Comparison of ENCODE assay signal across 23 cellular contexts in the genomic region with DNA sequence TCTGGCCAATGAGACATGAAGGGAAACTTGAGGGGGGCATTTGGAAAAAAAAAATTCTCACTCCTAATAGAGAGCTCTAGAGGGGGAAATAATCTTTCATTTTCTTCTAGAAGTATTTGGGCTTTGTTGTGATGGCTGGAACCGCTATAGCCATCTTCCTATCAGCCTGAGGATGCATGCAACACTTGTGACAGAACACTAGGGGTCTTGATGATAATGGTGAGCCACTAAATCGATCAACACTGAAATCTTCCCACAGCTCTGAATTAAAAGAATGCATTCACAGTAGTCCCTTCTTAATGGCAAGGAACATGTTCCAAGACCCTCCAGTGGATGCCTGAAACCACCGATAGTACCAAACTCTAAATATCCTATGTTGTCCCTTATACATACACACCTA.
DNase-seq lines count a peak whose midpoint lies in the region; ATAC-seq and TF ChIP-seq lines count a peak whose summit lies in the region.
"Had no signal": no experiment of that assay in that cellular context is flagged by ENCODE, and none has a peak within 500 bp of the region (broad histone marks: within the 10 kb centered on the region; RNA-seq: fewer than 3 reads in every experiment).

No MANE protein-coding gene starts in this region.

- CTCF ChIA-PET in WTC11 (lab: Charles Lee) = interaction anchor here (1.0 to 1.7 kb wide), 3 partner anchors 13 to 303 kb away, joined by 3 to 6 read pairs (median 4); no protein-coding TSS in a partner anchor

- TF ChIP-seq POLR2A in transverse colon (IDR thresholded peaks at IDR 0.05) = no peak

- no peak overlapping the region for H3K27ac ChIP-seq in transverse colon
- H3K27ac ChIP-seq: heart left ventricle, prostate gland, SK-N-MC, tibial artery had no signal

- H3K27ac Mint-ChIP-seq in HFFc6 (no peak overlapping the region), WTC11 (no peak overlapping the region), type B pancreatic cell (no peak overlapping the region)
- H3K27ac Mint-ChIP-seq: activated T-cell treated with anti-CD3 and anti-CD28 coated beads, Interleukin-2, amount 50 U/mL, for 24 hours; B cell; brain; stimulated activated naive CD8-positive, alpha-beta T cell treated with anti-CD3 and anti-CD28 coated beads, Interleukin-15, amount 100 ng/mL, for 72 hours; T-helper 17 cell had no signal

- no peaks in the 10 kb centered on the region for H3K4me1 ChIP-seq in transverse colon
- H3K4me1 ChIP-seq: heart left ventricle, prostate gland, tibial artery had no signal

- ATAC-seq in WTC11 (peak; percentile 72), HG03025 (IDR thresholded peaks at IDR 0.05; ENCODE audit: low FRiP score, unreplicated experiment) (no peak)
- ATAC-seq: GM12878; heart left ventricle; stimulated activated naive CD8-positive, alpha-beta T cell treated with anti-CD3 and anti-CD28 coated beads, Interleukin-15, amount 100 ng/mL, for 72 hours; T-helper 17 cell had no signal

- H3K4me3 ChIP-seq in transverse colon = no peak overlapping the region
- H3K4me3 ChIP-seq: GM12878, heart left ventricle, prostate gland, SK-N-MC, tibial artery had no signal

- intact Hi-C loops in transverse colon (cut with DNase I; ENCODE audit: low total_unique reads) = no loop called here

- H3K4me3 Mint-ChIP-seq in HFFc6 = no peak overlapping the region
- H3K4me3 Mint-ChIP-seq in WTC11 = no peak overlapping the region
- H3K4me3 Mint-ChIP-seq in type B pancreatic cell = no peak overlapping the region
- H3K4me3 Mint-ChIP-seq: activated T-cell treated with anti-CD3 and anti-CD28 coated beads, Interleukin-2, amount 50 U/mL, for 24 hours; B cell; brain; stimulated activated naive CD8-positive, alpha-beta T cell treated with anti-CD3 and anti-CD28 coated beads, Interleukin-15, amount 100 ng/mL, for 72 hours; T-helper 17 cell had no signal

- H3K4me1 Mint-ChIP-seq in HFFc6 (ENCODE audit: low read depth) = no peaks in the 10 kb centered on the region
- no peaks in the 10 kb centered on the region for H3K4me1 Mint-ChIP-seq in WTC11
- no peaks in the 10 kb centered on the region for H3K4me1 Mint-ChIP-seq in type B pancreatic cell (ENCODE audit: unreplicated experiment)
- H3K4me1 Mint-ChIP-seq: B cell; stimulated activated naive CD8-positive, alpha-beta T cell treated with anti-CD3 and anti-CD28 coated beads, Interleukin-15, amount 100 ng/mL, for 72 hours; T-helper 17 cell had no signal

- TF ChIP-seq EP300 in transverse colon (IDR thresholded peaks at IDR 0.05; ENCODE audit: low read depth) = no peak

- H3K27me3 ChIP-seq in transverse colon = no peaks in the 10 kb centered on the region
- H3K27me3 ChIP-seq: tibial artery had no signal

- peak; percentile 20 for DNase-seq in NCI-H2227 (lab: John Stamatoyannopoulos, UW; ENCODE audit: unreplicated experiment)
- DNase-seq in NCI-H2227 treated with DMSO at 0.1 percent for 48 hours (lab: John Stamatoyannopoulos, UW) = no peak
- DNase-seq in HFFc6 = no peak
- DNase-seq in WTC11 (ENCODE audit: low spot score) = no peak
- DNase-seq in type B pancreatic cell (ENCODE audit: extremely low spot score, unreplicated experiment) = no peak
- no peak for DNase-seq in inferior parietal cortex (ENCODE audit: extremely low spot score)
- no peak for DNase-seq in transverse colon
- DNase-seq: activated naive CD4-positive, alpha-beta T cell; activated T-cell treated with anti-CD3 and anti-CD28 coated beads, Interleukin-2, amount 50 U/mL, for 24 hours; DMS79; heart left ventricle; NCI-H1417; NCI-H2081; RPMI8226; stimulated activated naive CD8-positive, alpha-beta T cell treated with anti-CD3 and anti-CD28 coated beads, Interleukin-15, amount 100 ng/mL, for 72 hours; T-helper 17 cell; tibial artery had no signal

- H3K27me3 Mint-ChIP-seq in HFFc6 (ENCODE audit: insufficient read depth) (peaks cover 1% of the 10 kb centered on the region; the same call in 1 of the 2 replicates), WTC11 (ENCODE audit: low read depth) (no peaks in the 10 kb centered on the region; the same call in 1 of the 2 replicates), type B pancreatic cell (no peaks in the 10 kb centered on the region)

- peaks cover 9% of the 10 kb centered on the region; the same call in 1 of the 2 replicates for H3K9me3 Mint-ChIP-seq in HFFc6
- peaks cover 21% of the 10 kb centered on the region for H3K9me3 Mint-ChIP-seq in WTC11
- peaks cover 2% of the 10 kb centered on the region for H3K9me3 Mint-ChIP-seq in type B pancreatic cell

- WGBS in transverse colon (ENCODE audit: low coverage in 1 of 2), 2 donors = 83 to 88% methylated on average over 2 to 3 of the region's 3 CpGs

- in situ Hi-C loops in transverse colon (cut with MboI; ENCODE audit: low pct_ligation_motif_present in 1 of 4, low pct_unique_long_range_greater_than_20kb in 1 of 4, low sequenced_read_pairs in 3 of 4) = loop anchor here in 2 of 4 donors (25.0 kb wide), 2 partner anchors 315 to 410 kb away; partner anchors contain the start of genes EVX2 (in 1 of the 2), HOXD12 (in 1 of the 2) and HOXD13 (in 1 of the 2)

- H3K9me3 ChIP-seq in transverse colon = peaks cover 0 to 4% of the 10 kb centered on the region in 2 donors
- H3K9me3 ChIP-seq: prostate gland had no signal

- H3K36me3 ChIP-seq in transverse colon = no peaks in the 10 kb centered on the region
- H3K36me3 ChIP-seq: heart left ventricle, prostate gland, tibial artery had no signal

- POLR2A ChIA-PET in WTC11 (lab: Charles Lee) = no interaction called here

- H3K36me3 Mint-ChIP-seq in HFFc6 (ENCODE audit: low read depth) (no peaks in the 10 kb centered on the region), WTC11 (no peaks in the 10 kb centered on the region; the same call in 1 of the 2 replicates), type B pancreatic cell (peaks cover under 1% of the 10 kb centered on the region)

- TF ChIP-seq CTCF in HFFc6 (IDR thresholded peaks at IDR 0.05) = peak; percentile 27; the same call in 1 of the 2 replicates
- no peak for TF ChIP-seq CTCF in WTC11 (IDR thresholded peaks at IDR 0.05)
- peak; percentile 52 for TF ChIP-seq CTCF in type B pancreatic cell (conservative IDR thresholded peaks at IDR 0.05)
- TF ChIP-seq CTCF in transverse colon (IDR thresholded peaks at IDR 0.05) = no peak

TF ChIP-seq in WTC11, 78 proteins besides CTCF, POLR2A, EP300 and RAD21 (continues in another document):
- TF ChIP-seq ZNF425 (CRISPR knock-in tag; conservative IDR thresholded peaks at IDR 0.05) (no peak), RELA (CRISPR knock-in tag; IDR thresholded peaks at IDR 0.05; ENCODE audit: borderline replicate concordance) (no peak), NFE2L1 (CRISPR knock-in tag; IDR thresholded peaks at IDR 0.05) (no peak), NFYB (CRISPR knock-in tag; conservative IDR thresholded peaks at IDR 0.05; ENCODE audit: low read depth) (no peak), STAT6 (CRISPR knock-in tag; conservative IDR thresholded peaks at IDR 0.05; ENCODE audit: low read depth) (no peak)
- TF ChIP-seq, protein P1, sequence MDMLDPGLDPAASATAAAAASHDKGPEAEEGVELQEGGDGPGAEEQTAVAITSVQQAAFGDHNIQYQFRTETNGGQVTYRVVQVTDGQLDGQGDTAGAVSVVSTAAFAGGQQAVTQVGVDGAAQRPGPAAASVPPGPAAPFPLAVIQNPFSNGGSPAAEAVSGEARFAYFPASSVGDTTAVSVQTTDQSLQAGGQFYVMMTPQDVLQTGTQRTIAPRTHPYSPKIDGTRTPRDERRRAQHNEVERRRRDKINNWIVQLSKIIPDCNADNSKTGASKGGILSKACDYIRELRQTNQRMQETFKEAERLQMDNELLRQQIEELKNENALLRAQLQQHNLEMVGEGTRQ (CRISPR knock-in tag; IDR thresholded peaks at IDR 0.05) = no peak
- TF ChIP-seq, protein P2, sequence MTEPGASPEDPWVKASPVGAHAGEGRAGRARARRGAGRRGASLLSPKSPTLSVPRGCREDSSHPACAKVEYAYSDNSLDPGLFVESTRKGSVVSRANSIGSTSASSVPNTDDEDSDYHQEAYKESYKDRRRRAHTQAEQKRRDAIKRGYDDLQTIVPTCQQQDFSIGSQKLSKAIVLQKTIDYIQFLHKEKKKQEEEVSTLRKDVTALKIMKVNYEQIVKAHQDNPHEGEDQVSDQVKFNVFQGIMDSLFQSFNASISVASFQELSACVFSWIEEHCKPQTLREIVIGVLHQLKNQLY (CRISPR knock-in tag; IDR thresholded peaks at IDR 0.05) = no peak

Comparison
In these comparisons a context has a peak if more than half of its experiments do, and no peak if none do; other contexts are left out.
1. CTCF ChIP-seq: peak in HFFc6 (single experiment) and type B pancreatic cell (single experiment); none in WTC11 (single experiment) and transverse colon (0 of 5).